Comparison of ENCODE assay signal across 9 cellular contexts in genomic region chr10:116490028-116490662, GRCh38. TPM values are rescaled to one million over a fixed set of nuclear protein-coding genes. Genes with fewer than 3 reads are reported as not detected.
DNase-seq lines count a peak whose midpoint lies in the region; ATAC-seq and TF ChIP-seq lines count a peak whose summit lies in the region.
"Had no signal": no experiment of that assay in that cellular context is flagged by ENCODE, and none has a peak within 500 bp of the region (broad histone marks: within the 10 kb centered on the region; RNA-seq: fewer than 3 reads in every experiment).

No MANE protein-coding gene starts in this region.

- POLR2A ChIA-PET in AG04449 (lab: Yijun Ruan, JAX), result no interaction called here

- in situ Hi-C loops in GM13976 (cut with MboI; ENCODE audit: low sequenced_read_pairs, unreplicated experiment), result no loop called here

- H3K27ac ChIP-seq in spleen, result no peak overlapping the region
- H3K27ac ChIP-seq: epithelial cell of prostate had no signal

- WGBS in spleen, 5 donors, result 12 to 18% (median 15%) methylated on average over 2 of the region's 2 CpGs

- peak; percentile 45 for TF ChIP-seq CTCF in AG04449 (IDR thresholded peaks at IDR 0.05; ENCODE audit: insufficient read depth, low read length, missing control alignments)
- peak; percentile 50 for TF ChIP-seq CTCF in GM13976 (IDR thresholded peaks at IDR 0.05; ENCODE audit: borderline replicate concordance, control extremely low read depth, extremely low read depth, insufficient read depth, missing control alignments)
- TF ChIP-seq CTCF in epithelial cell of proximal tubule (conservative IDR thresholded peaks at IDR 0.05; ENCODE audit: low read depth, low read length), result peak; percentile 70
- TF ChIP-seq CTCF in spleen (IDR thresholded peaks at IDR 0.05 in 8 of 11, conservative IDR thresholded peaks at IDR 0.05 in 3 of 11), result peak in 8 of 11 experiments; percentile 30 to 71 (median 52)

- intact Hi-C loops in spleen (cut with DNase I; ENCODE audit: low total_unique reads), result no loop called here

- no peaks in the 10 kb centered on the region for H3K36me3 ChIP-seq in spleen

- H3K4me3 ChIP-seq in AG04449 (ENCODE audit: low read depth, low read length), result no peak overlapping the region
- H3K4me3 ChIP-seq in epithelial cell of proximal tubule (ENCODE audit: low read depth, low read length), result no peak overlapping the region
- H3K4me3 ChIP-seq in spleen, result no peak overlapping the region

- CTCF ChIA-PET in AG04449 (lab: Yijun Ruan, JAX), result interaction anchor here (1.0 to 1.9 kb wide), 3 partner anchors 20 to 1132 kb away, joined by 3 to 8 read pairs (median 3); no protein-coding TSS in a partner anchor

- TF ChIP-seq POLR2A in spleen (IDR thresholded peaks at IDR 0.05), result no peak

- peaks cover 0 to 5% (median 0%) of the 10 kb centered on the region in 7 donors for H3K27me3 ChIP-seq in spleen (replicated peaks in 1 of 7)

- H3K4me1 ChIP-seq in spleen, result no peaks in the 10 kb centered on the region

- ATAC-seq in HG02870 (IDR thresholded peaks at IDR 0.05; ENCODE audit: unreplicated experiment), result no peak

- DNase-seq in AG04449 (ENCODE audit: low read depth, low spot score), result no peak
- DNase-seq in GM13976 (ENCODE audit: low spot score), result peak; percentile 45
- peak; percentile 18 for DNase-seq in NCI-H2227 (lab: John Stamatoyannopoulos, UW; ENCODE audit: unreplicated experiment)
- DNase-seq in epithelial cell of proximal tubule (ENCODE audit: low read depth), result no peak
- DNase-seq in spleen, result no peak
- no peak for DNase-seq in putamen (ENCODE audit: low spot score)
- DNase-seq in T-helper 9 cell, result no peak

- H3K9me3 ChIP-seq in spleen, result no peaks in the 10 kb centered on the region

RNA-seq across cellular contexts. Expression of gene PNLIP, which starts 55.6 kb away (rescaled TPM):
- total RNA-seq in epithelial cell of proximal tubule (not detected in 2 replicates), spleen (1 to 10 TPM in 3 of 7 donors, not detected in 4; 1.2 to 3.0 (median 1.7) TPM)
- under 1 TPM in 2 of 3 donors, not detected in 1; 0.18 to 0.20 TPM for polyA plus RNA-seq in spleen

Comparison
In these comparisons a context has a peak if more than half of its experiments do, and no peak if none do; other contexts are left out.
1. DNase-seq: peak in GM13976 (single experiment) and NCI-H2227 (single experiment); none in AG04449 (single experiment), epithelial cell of proximal tubule (single experiment), spleen (single experiment), putamen (single experiment) and T-helper 9 cell (single experiment).
2. Peak in every context shown above with its lines, with median percentiles within 50 percentile points of each other: CTCF ChIP-seq.